Comparison of ENCODE assay signal across 15 cellular contexts in the genomic region with DNA sequence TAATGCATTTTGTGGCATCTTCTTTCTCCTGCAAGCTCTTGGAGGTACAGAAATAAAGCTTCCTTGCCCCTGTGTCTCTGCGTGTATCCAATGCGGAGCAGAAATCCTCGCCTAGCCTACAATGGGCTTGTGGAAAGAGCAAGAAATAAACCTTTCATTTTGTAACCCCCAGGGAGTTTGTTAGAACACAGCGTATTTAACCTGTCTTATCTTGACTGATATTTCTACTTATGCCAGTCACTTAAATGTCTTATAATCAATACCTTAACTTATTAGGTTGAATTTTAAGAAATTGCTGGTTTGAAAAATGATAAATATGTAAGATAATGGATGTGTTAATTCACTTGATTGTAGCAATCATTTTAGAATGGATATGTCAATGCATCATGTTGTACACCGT.
A peak's percentile ranks its signal among the peaks of the same experiment; 100 is the strongest.
DNase-seq lines count a peak whose midpoint lies in the region; ATAC-seq and TF ChIP-seq lines count a peak whose summit lies in the region.
"Had no signal": no experiment of that assay in that cellular context is flagged by ENCODE, and none has a peak within 500 bp of the region (broad histone marks: within the 10 kb centered on the region; RNA-seq: fewer than 3 reads in every experiment).

No MANE protein-coding gene starts in this region.

- H3K27me3 Mint-ChIP-seq in mesothelial cell of epicardium (ENCODE audit: low read depth) (no peaks in the 10 kb centered on the region), type B pancreatic cell (no peaks in the 10 kb centered on the region), WTC11 (ENCODE audit: low read depth) (no peaks in the 10 kb centered on the region)

- no peak overlapping the region for H3K4me3 Mint-ChIP-seq in mesothelial cell of epicardium
- H3K4me3 Mint-ChIP-seq in type B pancreatic cell = no peak overlapping the region
- no peak overlapping the region for H3K4me3 Mint-ChIP-seq in WTC11
- H3K4me3 Mint-ChIP-seq: CD14-positive monocyte; CD8-positive, alpha-beta T cell; HFFc6 had no signal

- peaks cover 40% of the 10 kb centered on the region for H3K9me3 Mint-ChIP-seq in mesothelial cell of epicardium
- peaks cover 18% of the 10 kb centered on the region for H3K9me3 Mint-ChIP-seq in type B pancreatic cell
- H3K9me3 Mint-ChIP-seq in WTC11 = peaks cover 6% of the 10 kb centered on the region
- H3K9me3 Mint-ChIP-seq: HFFc6 had no signal

- no peaks in the 10 kb centered on the region for H3K79me2 ChIP-seq in HCT116 (ENCODE audit: insufficient read depth, low read length)

- POLR2A ChIA-PET in HCT116 (lab: Charles Lee) (no interaction called here), WTC11 (lab: Charles Lee) (no interaction called here)

- CTCF ChIA-PET in HCT116 (lab: Charles Lee) = no interaction called here
- CTCF ChIA-PET in WTC11 (lab: Charles Lee) = no interaction called here

- intact Hi-C loops in HCT116 (cut with micrococcal nuclease) = no loop called here
- intact Hi-C loops in esophagus squamous epithelium (cut with DNase I) = no loop called here
- intact Hi-C loops in adrenal gland (cut with DNase I) = no loop called here

- no peak overlapping the region for H3K9ac ChIP-seq in HCT116 (ENCODE audit: low read length)

- no peak overlapping the region for H3K4me2 ChIP-seq in HCT116 (ENCODE audit: low read length)

- no peaks in the 10 kb centered on the region for H4K20me1 ChIP-seq in HCT116 (ENCODE audit: insufficient read depth)

- H3K27ac ChIP-seq in HCT116 (ENCODE audit: low read depth, low read length) (no peak overlapping the region), esophagus squamous epithelium (peak overlapping the region in 3 of 4 donors; percentile 16 to 66 (median 43)), adrenal gland (no peak overlapping the region)

- RAD21 ChIA-PET in HCT116 (lab: Charles Lee; ENCODE audit: low non-redundant PET in 1 of 2, low total read pairs in 2 of 2, uncharacterized antibody in 2 of 2, unreplicated experiment in 2 of 2) = no interaction called here

- TF ChIP-seq CTCF in HCT116 (IDR thresholded peaks at IDR 0.05 in 2 of 3, conservative IDR thresholded peaks at IDR 0.05 in 1 of 3; ENCODE audit: borderline replicate concordance in 1 of 3, insufficient read depth in 1 of 3, low read depth in 2 of 3, low read length in 2 of 3) (no peak), esophagus squamous epithelium (IDR thresholded peaks at IDR 0.05) (no peak), mesothelial cell of epicardium (IDR thresholded peaks at IDR 0.05; ENCODE audit: unreplicated experiment) (no peak), type B pancreatic cell (conservative IDR thresholded peaks at IDR 0.05) (no peak), adrenal gland (IDR thresholded peaks at IDR 0.05) (no peak), WTC11 (IDR thresholded peaks at IDR 0.05) (no peak)

- BruUV-seq in HCT116 (replicated peaks; lab: Mats Ljungman, UMichigan) = no TSS peak

- H3K4me1 ChIP-seq in HCT116 (ENCODE audit: control insufficient read depth in 1 of 2, insufficient read depth in 2 of 2, low read length in 2 of 2) (peaks cover 6 to 10% of the 10 kb centered on the region in 2 experiments), esophagus squamous epithelium (peaks cover 0 to 21% (median 0%) of the 10 kb centered on the region in 3 donors), adrenal gland (replicated peaks in 1 of 2) (no peaks in the 10 kb centered on the region)
- H3K4me1 ChIP-seq: HAP-1 had no signal

- no peaks in the 10 kb centered on the region for H3K36me3 ChIP-seq in HCT116 (ENCODE audit: control insufficient read depth in 1 of 2, insufficient read depth in 2 of 2, low read length in 2 of 2)
- H3K36me3 ChIP-seq in esophagus squamous epithelium = no peaks in the 10 kb centered on the region
- no peaks in the 10 kb centered on the region for H3K36me3 ChIP-seq in adrenal gland (replicated peaks in 1 of 2)
- H3K36me3 ChIP-seq: HAP-1 had no signal

- H3K9me3 ChIP-seq in HCT116 (ENCODE audit: control insufficient read depth in 1 of 2, insufficient read depth in 1 of 2, low read depth in 1 of 2, low read length in 2 of 2) = no peaks in the 10 kb centered on the region
- no peaks in the 10 kb centered on the region for H3K9me3 ChIP-seq in esophagus squamous epithelium
- no peaks in the 10 kb centered on the region for H3K9me3 ChIP-seq in adrenal gland (replicated peaks in 1 of 3)
- H3K9me3 ChIP-seq: HAP-1 had no signal

- WGBS in esophagus squamous epithelium, 2 donors = 46 to 58% methylated on average over 5 of the region's 5 CpGs
- 83 to 87% (median 85%) methylated on average over 5 of the region's 5 CpGs for WGBS in adrenal gland, 4 donors

- no peak for TF ChIP-seq RAD21 in HCT116 (IDR thresholded peaks at IDR 0.05; ENCODE audit: low read depth)

- H2AFZ ChIP-seq in HCT116 (ENCODE audit: low read depth, low read length, poor library complexity, severe bottlenecking) = peak overlapping the region; percentile 85

- peak overlapping the region; percentile 93 for H3K27ac Mint-ChIP-seq in mesothelial cell of epicardium
- H3K27ac Mint-ChIP-seq in type B pancreatic cell = peak overlapping the region; percentile 66
- no peak overlapping the region for H3K27ac Mint-ChIP-seq in WTC11
- H3K27ac Mint-ChIP-seq: CD14-positive monocyte; CD8-positive, alpha-beta T cell; HFFc6 had no signal

- H3K9me2 ChIP-seq in HCT116 (ENCODE audit: insufficient read depth) = no peaks in the 10 kb centered on the region

- ATAC-seq in HCT116 (no peak), WTC11 (no peak)
- ATAC-seq: CD8-positive, alpha-beta T cell; HepG2 had no signal

- peaks cover 39% of the 10 kb centered on the region for H3K36me3 Mint-ChIP-seq in mesothelial cell of epicardium
- H3K36me3 Mint-ChIP-seq in type B pancreatic cell = no peaks in the 10 kb centered on the region
- H3K36me3 Mint-ChIP-seq in WTC11 = no peaks in the 10 kb centered on the region
- H3K36me3 Mint-ChIP-seq: CD14-positive monocyte; CD8-positive, alpha-beta T cell had no signal

- no peak overlapping the region for H3K4me3 ChIP-seq in HCT116 (replicated peaks in 1 of 2; ENCODE audit: low read depth in 1 of 2, low read length in 2 of 2)
- H3K4me3 ChIP-seq in esophagus squamous epithelium = no peak overlapping the region
- H3K4me3 ChIP-seq in adrenal gland = no peak overlapping the region
- H3K4me3 ChIP-seq: HAP-1 had no signal

- H3K4me1 Mint-ChIP-seq in mesothelial cell of epicardium = peaks cover 31% of the 10 kb centered on the region
- H3K4me1 Mint-ChIP-seq in type B pancreatic cell (ENCODE audit: unreplicated experiment) = no peaks in the 10 kb centered on the region
- H3K4me1 Mint-ChIP-seq in WTC11 = no peaks in the 10 kb centered on the region
- H3K4me1 Mint-ChIP-seq: CD14-positive monocyte had no signal

- H3K27me3 ChIP-seq in HCT116 (ENCODE audit: insufficient read depth, low read length) = no peaks in the 10 kb centered on the region
- H3K27me3 ChIP-seq in esophagus squamous epithelium = no peaks in the 10 kb centered on the region
- H3K27me3 ChIP-seq in adrenal gland = no peaks in the 10 kb centered on the region

- DNase-seq in HCT116 (ENCODE audit: low read depth, low spot score) = no peak
- no peak for DNase-seq in esophagus squamous epithelium (lab: John Stamatoyannopoulos, UW)
- DNase-seq in mesothelial cell of epicardium (ENCODE audit: low spot score in 2 of 2, unreplicated experiment in 2 of 2) = no peak
- DNase-seq in type B pancreatic cell (ENCODE audit: extremely low spot score, unreplicated experiment) = no peak
- no peak for DNase-seq in adrenal gland
- no peak for DNase-seq in WTC11 (ENCODE audit: low spot score)
- no peak for DNase-seq in NCI-H774 (lab: John Stamatoyannopoulos, UW)
- DNase-seq: CD8-positive, alpha-beta T cell; COR-L47; DMS53; GF-D8; HFFc6 had no signal

- TF ChIP-seq POLR2A in HCT116 (IDR thresholded peaks at IDR 0.05; ENCODE audit: borderline replicate concordance, extremely low read depth, insufficient read depth, insufficient read length) (no peak), esophagus squamous epithelium (IDR thresholded peaks at IDR 0.05) (no peak), adrenal gland (IDR thresholded peaks at IDR 0.05) (no peak)

TF ChIP-seq in HCT116, 20 proteins besides CTCF, POLR2A, EP300 and RAD21 (continues in another document):
- TF ChIP-seq YY1 (IDR thresholded peaks at IDR 0.05; ENCODE audit: extremely low read depth, insufficient replicate concordance, low read depth, low read length) (no peak), ZFX (IDR thresholded peaks at IDR 0.05) (no peak), EGR1 (IDR thresholded peaks at IDR 0.05; ENCODE audit: low read depth) (no peak)

TF ChIP-seq in WTC11, 78 proteins besides CTCF, POLR2A, EP300 and RAD21 (continues in another document):
- TF ChIP-seq ZNF416 (CRISPR knock-in tag; IDR thresholded peaks at IDR 0.05) = no peak
- no peak for TF ChIP-seq GRHL2 (CRISPR knock-in tag; IDR thresholded peaks at IDR 0.05; ENCODE audit: insufficient replicate concordance, severe bottlenecking)
- no peak for TF ChIP-seq OVOL2 (CRISPR knock-in tag; IDR thresholded peaks at IDR 0.05; ENCODE audit: borderline replicate concordance)
- no peak for TF ChIP-seq GTF2I (CRISPR knock-in tag; conservative IDR thresholded peaks at IDR 0.05)
- no peak for TF ChIP-seq ZNF121 (CRISPR knock-in tag; IDR thresholded peaks at IDR 0.05)
- TF ChIP-seq, protein P1, sequence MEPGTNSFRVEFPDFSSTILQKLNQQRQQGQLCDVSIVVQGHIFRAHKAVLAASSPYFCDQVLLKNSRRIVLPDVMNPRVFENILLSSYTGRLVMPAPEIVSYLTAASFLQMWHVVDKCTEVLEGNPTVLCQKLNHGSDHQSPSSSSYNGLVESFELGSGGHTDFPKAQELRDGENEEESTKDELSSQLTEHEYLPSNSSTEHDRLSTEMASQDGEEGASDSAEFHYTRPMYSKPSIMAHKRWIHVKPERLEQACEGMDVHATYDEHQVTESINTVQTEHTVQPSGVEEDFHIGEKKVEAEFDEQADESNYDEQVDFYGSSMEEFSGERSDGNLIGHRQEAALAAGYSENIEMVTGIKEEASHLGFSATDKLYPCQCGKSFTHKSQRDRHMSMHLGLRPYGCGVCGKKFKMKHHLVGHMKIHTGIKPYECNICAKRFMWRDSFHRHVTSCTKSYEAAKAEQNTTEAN (CRISPR knock-in tag; IDR thresholded peaks at IDR 0.05) = no peak

Comparison
In these comparisons a context has a peak if more than half of its experiments do, and no peak if none do; other contexts are left out.
1. H3K27ac ChIP-seq: peak in esophagus squamous epithelium (3 of 4); none in HCT116 (single experiment) and adrenal gland (0 of 5).